ENCODE assay signal across 18 cellular contexts in the genomic region with DNA sequence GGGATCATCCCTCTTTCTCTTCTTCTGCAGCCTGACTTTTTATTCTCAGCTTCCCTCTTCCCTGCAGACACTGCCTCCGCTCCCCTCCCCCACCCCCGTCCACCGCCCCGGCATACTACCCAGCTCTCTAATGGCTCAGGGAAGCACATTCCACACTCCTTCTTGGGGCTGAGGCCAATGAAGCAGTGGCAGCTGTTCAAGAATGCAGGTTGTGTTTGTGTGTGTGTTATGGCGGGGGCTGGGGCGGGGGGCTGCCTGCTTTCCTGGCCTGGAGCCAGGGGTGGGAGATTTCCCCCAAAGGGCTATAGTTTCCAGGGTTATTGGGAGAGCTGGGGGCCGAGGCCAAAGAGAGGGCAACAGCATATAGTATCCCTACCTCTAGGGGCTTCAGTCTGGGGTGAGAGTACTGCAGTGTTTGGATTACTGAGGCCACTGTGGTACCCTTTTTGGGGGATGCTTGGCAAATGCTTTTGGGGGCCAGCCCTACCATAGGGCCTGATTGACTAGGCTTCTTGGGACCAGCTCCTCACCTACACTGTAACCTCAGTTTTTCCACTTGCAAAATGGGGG.
DNase-seq lines count a peak whose midpoint lies in the region; ATAC-seq and TF ChIP-seq lines count a peak whose summit lies in the region.
"Had no signal": no experiment of that assay in that cellular context is flagged by ENCODE, and none has a peak within 500 bp of the region (broad histone marks: within the 10 kb centered on the region; RNA-seq: fewer than 3 reads in every experiment).

No MANE protein-coding gene starts in this region.

- no peaks in the 10 kb centered on the region for H3K36me3 ChIP-seq in adipocyte (ENCODE audit: control insufficient read depth, insufficient read depth, low read length, severe bottlenecking)
- H3K36me3 ChIP-seq: BLaER1 treated with 17β-estradiol and CSF1 and Interleukin-3, amounts not matched to agents 10 nM and 100 nM; sigmoid colon; upper lobe of left lung had no signal

- no peak overlapping the region for H3K9ac ChIP-seq in adipocyte (ENCODE audit: low read length)
- H3K9ac ChIP-seq: BLaER1 treated with 17β-estradiol and CSF1 and Interleukin-3, amounts not matched to agents 10 nM and 100 nM had no signal

- intact Hi-C loops in left ventricle myocardium superior (cut with micrococcal nuclease): no loop called here

- ATAC-seq in left ventricle myocardium superior (peak; percentile 82), omental fat pad (ENCODE audit: low FRiP score) (peak; percentile 52), HG03097 (IDR thresholded peaks at IDR 0.05; ENCODE audit: low FRiP score, unreplicated experiment) (no peak), HG03025 (IDR thresholded peaks at IDR 0.05; ENCODE audit: low FRiP score, unreplicated experiment) (no peak), foreskin keratinocyte (no peak)
- ATAC-seq: naive thymus-derived CD8-positive, alpha-beta T cell had no signal

- H3K9me3 ChIP-seq in adipocyte (ENCODE audit: control insufficient read depth, low read length): peaks cover 51% of the 10 kb centered on the region
- H3K9me3 ChIP-seq: sigmoid colon had no signal

- H3K4me1 ChIP-seq in adipocyte (ENCODE audit: control insufficient read depth, insufficient read depth, low read length): peaks cover 13% of the 10 kb centered on the region
- no peaks in the 10 kb centered on the region for H3K4me1 ChIP-seq in foreskin keratinocyte

- H3K4me3 ChIP-seq in adipocyte (ENCODE audit: low read length): no peak overlapping the region
- H3K4me3 ChIP-seq: BLaER1 treated with 17β-estradiol and CSF1 and Interleukin-3, amounts not matched to agents 10 nM and 100 nM; dorsolateral prefrontal cortex; sigmoid colon; upper lobe of left lung had no signal

- H3K27me3 ChIP-seq in adipocyte (replicated peaks; ENCODE audit: control insufficient read depth, insufficient read depth, low read length) (peaks cover 29% of the 10 kb centered on the region), foreskin keratinocyte (no peaks in the 10 kb centered on the region)
- H3K27me3 ChIP-seq: sigmoid colon, upper lobe of left lung had no signal

- H3K27ac ChIP-seq in foreskin keratinocyte: no peak overlapping the region
- H3K27ac ChIP-seq: BLaER1 treated with 17β-estradiol and CSF1 and Interleukin-3, amounts not matched to agents 10 nM and 100 nM; dorsolateral prefrontal cortex; upper lobe of left lung had no signal

- DNase-seq in ELF-1 (ENCODE audit: low read depth, low spot score) (peak; percentile 56), adipocyte (ENCODE audit: low read depth) (peak; percentile 34), left ventricle myocardium superior (peak; percentile 37), omental fat pad (ENCODE audit: low spot score) (no peak), A172 (ENCODE audit: low spot score) (no peak), foreskin keratinocyte (no peak)
- DNase-seq: activated CD4-positive, CD25-positive, alpha-beta regulatory T cell; activated naive CD8-positive, alpha-beta T cell treated with anti-CD3 and anti-CD28 coated beads, Interleukin-2, amount 10 ng/mL, durations not matched to agents 7 days and 5 days; dorsolateral prefrontal cortex; naive thymus-derived CD8-positive, alpha-beta T cell; NCI-H1105 treated with DMSO at 0.1 percent for 48 hours; OCI-M1; sigmoid colon; stimulated activated CD4-positive, alpha-beta T cell treated with anti-CD3 and anti-CD28 coated beads, Interleukin-4, amount 100 ng/mL, for 24 hours; upper lobe of left lung had no signal

- TF ChIP-seq CTCF in omental fat pad (IDR thresholded peaks at IDR 0.05) (no peak), foreskin keratinocyte (conservative IDR thresholded peaks at IDR 0.05) (no peak)

Comparison
In these comparisons a context has a peak if more than half of its experiments do, and no peak if none do; other contexts are left out.
1. DNase-seq: peak in ELF-1 (single experiment), adipocyte (single experiment) and left ventricle myocardium superior (single experiment); none in omental fat pad (single experiment), A172 (single experiment) and foreskin keratinocyte (0 of 2).
2. ATAC-seq: peak in left ventricle myocardium superior (single experiment) and omental fat pad (single experiment); none in HG03097 (single experiment), HG03025 (single experiment) and foreskin keratinocyte (single experiment).